Comparison of ENCODE assay signal across 7 cellular contexts in the genomic region with DNA sequence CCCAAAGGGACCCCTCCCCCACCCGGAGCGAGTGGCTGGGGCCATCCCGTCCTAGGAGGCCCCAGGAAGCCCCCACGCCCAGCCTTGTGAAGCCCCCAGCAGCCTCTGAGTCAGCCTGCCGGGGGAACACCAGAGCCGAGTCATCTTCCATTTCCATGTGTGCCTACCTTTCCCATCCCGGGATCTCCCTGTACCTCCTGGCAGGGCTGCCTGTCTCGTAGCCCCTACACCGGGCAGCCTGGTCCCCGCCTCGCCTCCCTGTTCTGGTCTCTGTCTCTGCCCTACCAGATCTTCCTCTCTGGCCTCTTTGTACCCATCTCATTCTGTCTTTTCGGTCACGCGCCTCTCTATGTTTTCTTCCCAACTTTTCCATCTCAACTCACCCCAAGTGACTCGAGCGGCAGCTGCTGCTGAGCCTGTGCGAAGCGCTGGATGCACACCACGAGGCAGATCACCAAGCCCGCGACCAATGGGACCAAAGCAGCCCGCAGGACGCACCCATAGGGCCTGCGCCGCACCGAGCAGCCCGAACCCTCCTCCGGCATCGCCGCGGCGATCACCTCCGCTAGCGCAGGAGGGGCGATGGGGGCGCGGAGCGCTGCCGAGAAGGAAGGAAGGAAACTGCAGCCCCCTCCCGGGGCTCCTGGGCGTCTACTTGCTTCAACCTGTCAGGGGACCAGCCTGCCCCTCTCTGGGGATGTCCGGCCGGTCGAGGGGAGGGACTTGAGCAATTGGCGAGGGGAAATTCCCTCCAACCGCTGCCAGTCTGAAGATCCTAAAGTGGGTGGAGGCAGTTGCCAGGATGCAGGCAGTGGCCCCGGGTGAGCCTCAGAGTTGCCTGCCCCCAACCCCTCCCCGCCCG. TPM values are rescaled to one million over a fixed set of nuclear protein-coding genes. Genes with fewer than 3 reads are reported as not detected.
A peak's percentile ranks its signal among the peaks of the same experiment; 100 is the strongest.
DNase-seq lines count a peak whose midpoint lies in the region; ATAC-seq and TF ChIP-seq lines count a peak whose summit lies in the region.

Gene CD70 (minus strand): TSS at position 693 of the 862 bp plus-strand sequence. CDS start 148 bp downstream, at position 545.

- DNase-seq in SK-N-MC (ENCODE audit: low read depth, low spot score) (no peak), astrocyte of the spinal cord (ENCODE audit: low read depth, low spot score) (no peak), dorsolateral prefrontal cortex (no peak)
- DNase-seq in NK-92 treated with Interleukin-12 subunit alpha and Interleukin-12 subunit beta, amount 100 ng/mL, for 24 hours (lab: John Stamatoyannopoulos, UW) = no peak

- peaks cover 5 to 16% of the 10 kb centered on the region in 2 donors for H3K4me1 ChIP-seq in mucosa of rectum (ENCODE audit: control insufficient read depth in 2 of 2, insufficient read depth in 2 of 2, low read length in 2 of 2)

- in situ Hi-C loops in GM18951 (cut with MboI; ENCODE audit: low sequenced_read_pairs, unreplicated experiment) = no loop called here
- in situ Hi-C loops in astrocyte of the spinal cord (cut with HindIII; ENCODE audit: low sequenced_read_pairs) = no loop called here

- ATAC-seq in HG02973 (IDR thresholded peaks at IDR 0.05; ENCODE audit: unreplicated experiment) = peak; percentile 45

- H3K4me3 ChIP-seq in SK-N-MC (peak within 1 kb of the TSS; percentile 62), astrocyte of the spinal cord (ENCODE audit: low read depth, low read length) (peak within 1 kb of the TSS; percentile 24), mucosa of rectum (ENCODE audit: low read length in 2 of 2) (peak within 1 kb of the TSS; percentile 41 to 48), dorsolateral prefrontal cortex (peak within 1 kb of the TSS in 25 of 59 donors; percentile 2 to 52 (median 25))

- H3K27ac ChIP-seq in SK-N-MC (no peak within 1 kb of the TSS), mucosa of rectum (ENCODE audit: low read depth in 2 of 2, low read length in 2 of 2) (no peak within 1 kb of the TSS), dorsolateral prefrontal cortex (no peak within 1 kb of the TSS)

- H3K27me3 ChIP-seq in mucosa of rectum (ENCODE audit: control insufficient read depth in 2 of 2, insufficient read depth in 2 of 2, low read length in 2 of 2) (peaks cover 41 to 52% of the 10 kb centered on the region in 2 donors), dorsolateral prefrontal cortex (peaks cover 5 to 90% (median 67%) of the 10 kb centered on the region in 45 donors)

- intact Hi-C loops in dorsolateral prefrontal cortex (cut with DNase I) = no loop called here

- no peak for TF ChIP-seq CTCF in astrocyte of the spinal cord (IDR thresholded peaks at IDR 0.05; ENCODE audit: low read depth, low read length)
- TF ChIP-seq CTCF in dorsolateral prefrontal cortex (IDR thresholded peaks at IDR 0.05 in 54 of 56, conservative IDR thresholded peaks at IDR 0.05 in 2 of 56; ENCODE audit: low read depth in 1 of 56, partially characterized antibody in 56 of 56) = no peak

- TF ChIP-seq POLR2A in GM18951 (IDR thresholded peaks at IDR 0.05; ENCODE audit: extremely low read depth, insufficient read depth, insufficient read length) = peak; percentile 95

- H3K9ac ChIP-seq in SK-N-MC (ENCODE audit: insufficient read length) = no peak within 1 kb of the TSS
- H3K9ac ChIP-seq in mucosa of rectum (ENCODE audit: low read depth in 1 of 2, low read length in 2 of 2) = no peak within 1 kb of the TSS

- H3K9me3 ChIP-seq in SK-N-MC (ENCODE audit: low read depth, low read length) = no peaks in the 10 kb centered on the region
- no peaks in the 10 kb centered on the region for H3K9me3 ChIP-seq in mucosa of rectum (ENCODE audit: control insufficient read depth in 2 of 2, low read length in 2 of 2)

- no peaks in the 10 kb centered on the region for H3K36me3 ChIP-seq in SK-N-MC (ENCODE audit: insufficient read depth, low read length)
- no peaks in the 10 kb centered on the region for H3K36me3 ChIP-seq in mucosa of rectum (ENCODE audit: control insufficient read depth in 2 of 2, insufficient read depth in 2 of 2, low read length in 2 of 2)

RNA-seq across cellular contexts. Expression of gene CD70, which starts in this region (rescaled TPM):
- total RNA-seq in dorsolateral prefrontal cortex = under 1 TPM in 2 of 120 experiments, not detected in 118; 0.72 to 0.78 TPM
